Comparison of ENCODE assay signal across 1 cellular context in the genomic region with DNA sequence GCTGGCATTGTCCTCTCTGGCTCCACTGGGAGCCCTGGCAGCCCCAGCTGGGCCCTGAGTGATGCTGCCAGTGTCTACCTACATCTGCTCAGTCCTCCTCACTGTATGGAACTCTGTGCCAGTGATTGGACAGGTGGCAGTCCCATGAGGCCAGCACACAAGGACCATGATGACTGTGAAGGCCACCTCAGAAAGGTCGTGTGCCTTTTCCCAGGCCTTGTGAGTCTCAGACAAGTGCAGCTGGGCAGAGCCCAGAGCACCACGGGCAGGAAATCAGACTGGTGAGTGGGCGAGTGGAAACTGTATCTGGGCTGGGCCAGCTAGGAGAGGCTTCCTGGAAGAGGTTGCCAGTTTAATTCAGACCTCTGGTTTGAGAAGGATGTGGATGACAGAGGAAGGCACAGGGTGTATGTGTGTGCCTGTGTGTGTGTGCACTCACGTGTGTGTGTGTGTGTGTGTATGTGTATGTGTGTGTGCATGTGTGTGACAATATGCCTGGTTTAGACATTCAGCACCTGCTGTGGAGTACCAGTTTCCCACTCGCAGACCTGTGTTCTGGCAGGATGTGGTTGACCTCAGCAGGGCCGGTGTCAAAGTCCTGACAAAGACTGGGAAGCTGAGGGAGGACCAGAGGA.
TF ChIP-seq lines count a peak whose summit lies in the region.

No MANE protein-coding gene starts in this region.

TF ChIP-seq in endothelial cell of umbilical vein, 7 proteins besides CTCF, POLR2A, EP300 and RAD21:
- TF ChIP-seq GATA2 (IDR thresholded peaks at IDR 0.05; ENCODE audit: insufficient read depth, insufficient read length, low read depth, low read length) = no peak
- TF ChIP-seq EZH2 (IDR thresholded peaks at IDR 0.05; ENCODE audit: borderline replicate concordance, low read depth, low read length, severe bottlenecking) = no peak
- TF ChIP-seq JUN (IDR thresholded peaks at IDR 0.05; ENCODE audit: borderline replicate concordance, insufficient read depth, insufficient read length, low read depth) = no peak
- TF ChIP-seq FOS (IDR thresholded peaks at IDR 0.05; ENCODE audit: borderline replicate concordance, insufficient read depth, low read length) = no peak
- no peak for TF ChIP-seq POLR2AphosphoS5 (IDR thresholded peaks at IDR 0.05; ENCODE audit: insufficient read depth, low read depth, low read length)
- no peak for TF ChIP-seq MAX (IDR thresholded peaks at IDR 0.05; ENCODE audit: insufficient read depth, insufficient read length)
- no peak for TF ChIP-seq MYC (IDR thresholded peaks at IDR 0.05; ENCODE audit: low read depth, low read length)
